In the genomic region with DNA sequence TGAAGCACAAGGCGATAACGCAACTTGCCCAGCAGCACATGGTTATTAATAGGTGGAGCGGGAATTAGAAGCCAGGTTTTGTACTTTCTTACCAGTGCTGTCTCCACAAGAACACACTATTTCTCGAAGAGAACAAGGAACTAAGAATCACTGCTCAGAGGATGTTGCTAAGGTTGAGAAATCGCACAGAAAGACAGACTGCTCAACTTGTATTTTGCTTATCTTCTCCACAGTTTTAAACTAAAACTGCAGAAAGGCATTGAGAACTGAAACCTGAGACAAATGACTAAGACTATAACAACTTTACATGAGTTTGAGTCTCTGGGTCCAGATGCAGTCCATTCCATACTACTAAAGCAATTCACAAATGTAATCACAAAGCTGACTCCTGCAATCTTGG, we compare ENCODE assay signal across 9 cellular contexts. TPM values are rescaled to one million over a fixed set of nuclear protein-coding genes. Genes with fewer than 3 reads are reported as not detected.
DNase-seq lines count a peak whose midpoint lies in the region; ATAC-seq and TF ChIP-seq lines count a peak whose summit lies in the region.
"Had no signal": no experiment of that assay in that cellular context is flagged by ENCODE, and none has a peak within 500 bp of the region (broad histone marks: within the 10 kb centered on the region; RNA-seq: fewer than 3 reads in every experiment).

No MANE protein-coding gene starts in this region.

- H3K27me3 Mint-ChIP-seq in CD14-positive monocyte (ENCODE audit: low read depth in 3 of 3) = no peaks in the 10 kb centered on the region
- H3K27me3 Mint-ChIP-seq: central memory CD8-positive, alpha-beta T cell had no signal

- no peak for DNase-seq in CD14-positive monocyte (ENCODE audit: low spot score)
- peak; percentile 64 for DNase-seq in fibroblast of pulmonary artery (ENCODE audit: low read depth)
- DNase-seq in COLO668 (lab: John Stamatoyannopoulos, UW; ENCODE audit: unreplicated experiment) = no peak
- no peak for DNase-seq in NCI-H1417 treated with DMSO at 0.1 percent for 48 hours (lab: John Stamatoyannopoulos, UW)
- DNase-seq in islet precursor cell = no peak
- DNase-seq in activated CD8-positive, alpha-beta memory T cell treated with anti-CD3 and anti-CD28 coated beads, Interleukin-2, amount 50 U/mL, for 48 hours = no peak

- H3K36me3 Mint-ChIP-seq in CD14-positive monocyte = peaks cover 12 to 15% of the 10 kb centered on the region in 2 donors

- peak overlapping the region; percentile 17 to 70 for H3K4me3 Mint-ChIP-seq in CD14-positive monocyte
- H3K4me3 Mint-ChIP-seq: central memory CD8-positive, alpha-beta T cell had no signal

- no peak for TF ChIP-seq CTCF in CD14-positive monocyte (IDR thresholded peaks at IDR 0.05)
- TF ChIP-seq CTCF in fibroblast of pulmonary artery (IDR thresholded peaks at IDR 0.05; ENCODE audit: low read length, missing control alignments) = no peak

- H3K4me3 ChIP-seq in fibroblast of pulmonary artery (replicated peaks; ENCODE audit: low read depth, low read length) = no peak overlapping the region

- H3K9me3 Mint-ChIP-seq in CD14-positive monocyte = no peaks in the 10 kb centered on the region
- H3K9me3 Mint-ChIP-seq: central memory CD8-positive, alpha-beta T cell had no signal

- peaks cover 68% of the 10 kb centered on the region for H3K4me1 Mint-ChIP-seq in CD14-positive monocyte

- intact Hi-C loops in CD14-positive monocyte (cut with micrococcal nuclease) = no loop called here

- H3K27ac Mint-ChIP-seq in CD14-positive monocyte = peak overlapping the region; percentile 40 to 80 (median 71)

- ATAC-seq in GM19463 (IDR thresholded peaks at IDR 0.05; ENCODE audit: unreplicated experiment) (peak; percentile 84), HG03460 (IDR thresholded peaks at IDR 0.05; ENCODE audit: unreplicated experiment) (peak; percentile 83)

RNA-seq across cellular contexts. Expression of gene PRKD3, which starts 6.2 kb away (rescaled TPM):
- polyA plus RNA-seq in CD14-positive monocyte = 10 to 100 TPM; 14.2 to 16.9 TPM

RNA-seq across cellular contexts. Expression of gene QPCT, which starts 26.0 kb away (rescaled TPM):
- polyA plus RNA-seq in CD14-positive monocyte = 100 to 1,000 TPM; 272 to 302 TPM
